7 cellular contexts compared by ENCODE assay signal in the genomic region with DNA sequence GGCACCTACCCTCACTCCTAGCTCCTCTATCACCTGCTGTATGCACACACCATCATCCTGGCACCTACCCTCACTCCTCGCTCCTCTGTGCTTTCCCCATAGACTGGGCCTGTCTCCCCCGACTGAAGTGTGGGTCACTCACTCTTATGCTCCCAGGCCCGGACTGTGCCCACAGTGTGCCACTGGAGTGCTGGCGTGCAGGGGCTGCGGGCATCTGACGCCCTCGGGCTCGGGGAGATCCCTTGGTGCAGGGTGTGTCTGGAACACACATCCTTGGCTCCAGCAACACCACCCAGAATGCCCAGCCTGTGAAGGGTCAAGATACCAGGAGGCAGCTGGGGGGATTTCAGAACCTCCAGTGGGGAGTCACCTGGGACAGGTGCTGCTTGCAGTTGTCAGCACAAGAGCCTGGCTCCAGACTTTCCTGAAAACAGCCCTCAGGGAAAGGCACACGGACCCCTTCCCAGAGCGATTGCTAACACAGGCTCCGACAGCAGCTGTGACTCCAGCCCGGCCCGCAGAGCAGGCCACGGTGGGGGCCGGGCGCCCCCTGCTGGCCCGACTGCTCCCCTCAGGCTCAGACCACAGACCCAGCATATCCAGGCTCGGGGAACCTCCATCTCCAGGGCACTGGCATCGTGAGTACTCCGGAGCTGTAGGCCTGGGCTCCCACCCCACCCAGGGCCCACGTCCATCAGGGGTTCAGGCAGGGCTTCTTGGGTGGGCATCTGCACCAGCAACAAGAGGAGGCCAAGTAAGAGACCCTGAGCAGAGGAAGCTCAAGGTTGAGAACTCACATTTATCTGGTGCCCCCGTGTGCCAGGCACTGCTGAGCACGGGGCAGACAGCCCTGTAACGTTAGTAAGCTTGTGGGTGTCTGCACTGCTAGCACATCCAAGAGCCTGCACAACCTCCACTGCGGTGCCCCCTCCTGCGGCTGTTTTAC. TPM values are rescaled to one million over a fixed set of nuclear protein-coding genes. Genes with fewer than 3 reads are reported as not detected.
DNase-seq lines count a peak whose midpoint lies in the region; TF ChIP-seq lines count a peak whose summit lies in the region.

No MANE protein-coding gene starts in this region.

- no peak overlapping the region for H3K4me3 ChIP-seq in HAP-1
- no peak overlapping the region for H3K4me3 ChIP-seq in MM.1S (ENCODE audit: low read length)
- no peak overlapping the region for H3K4me3 ChIP-seq in smooth muscle cell

- H3K36me3 ChIP-seq in HAP-1 (replicated peaks) (peaks cover 10% of the 10 kb centered on the region; the same call in 1 of the 2 replicates), MM.1S (replicated peaks; ENCODE audit: insufficient read depth, low read length) (no peaks in the 10 kb centered on the region), smooth muscle cell (ENCODE audit: low read depth) (no peaks in the 10 kb centered on the region)

- H3K9me2 ChIP-seq in MM.1S (replicated peaks; ENCODE audit: insufficient read depth, low read length) = no peaks in the 10 kb centered on the region

- H3K27ac ChIP-seq in MM.1S (ENCODE audit: low read length) (no peak overlapping the region), smooth muscle cell (ENCODE audit: low read depth) (no peak overlapping the region)

- H3K9ac ChIP-seq in MM.1S (ENCODE audit: low read length) (no peak overlapping the region), smooth muscle cell (ENCODE audit: low read depth) (no peak overlapping the region)

- in situ Hi-C loops in HAP-1 (cut with MboI; ENCODE audit: low sequenced_read_pairs) = loop anchor here (5.0 to 25.0 kb wide), 2 partner anchors 200 to 505 kb away; no protein-coding TSS in a partner anchor

- TF ChIP-seq CTCF in GM12873 (IDR thresholded peaks at IDR 0.05; ENCODE audit: insufficient read depth, low read depth, low read length, missing control alignments) (peak; percentile 97), MM.1S (IDR thresholded peaks at IDR 0.05; ENCODE audit: low read length) (peak; percentile 95), smooth muscle cell (IDR thresholded peaks at IDR 0.05; ENCODE audit: borderline replicate concordance, insufficient read depth, poor library complexity, severe bottlenecking) (peak; percentile 88)

- peak; percentile 46 to 83 for DNase-seq in HAP-1 (ENCODE audit: low spot score in 2 of 2)
- peak; percentile 72 for DNase-seq in MM.1S
- DNase-seq in T-helper 1 cell = peak; percentile 44 to 72 (median 63)
- DNase-seq in anterior cingulate cortex (lab: John Stamatoyannopoulos, UW) = peak in 56 of 58 donors; percentile 11 to 88 (median 62)
- peak; percentile 71 for DNase-seq in hippocampal formation (lab: John Stamatoyannopoulos, UW)
- DNase-seq in smooth muscle cell (lab: John Stamatoyannopoulos, UW; ENCODE audit: unreplicated experiment) = peak; percentile 37

- H2AFZ ChIP-seq in MM.1S (ENCODE audit: low read length) (no peak overlapping the region), smooth muscle cell (ENCODE audit: low read depth) (no peak overlapping the region)

- H3F3A ChIP-seq in MM.1S (ENCODE audit: insufficient read depth, low read length) (no peaks in the 10 kb centered on the region), smooth muscle cell (ENCODE audit: low read depth) (no peaks in the 10 kb centered on the region)

- H3K9me3 ChIP-seq in HAP-1 (no peaks in the 10 kb centered on the region), MM.1S (replicated peaks; ENCODE audit: insufficient read depth, low read length) (no peaks in the 10 kb centered on the region), smooth muscle cell (replicated peaks; ENCODE audit: low read depth) (no peaks in the 10 kb centered on the region)

- H3K4me1 ChIP-seq in HAP-1 (no peaks in the 10 kb centered on the region), MM.1S (ENCODE audit: low read length) (no peaks in the 10 kb centered on the region), smooth muscle cell (ENCODE audit: low read depth) (no peaks in the 10 kb centered on the region)

- H3K4me2 ChIP-seq in MM.1S (ENCODE audit: low read depth, low read length) (no peak overlapping the region), smooth muscle cell (no peak overlapping the region)

- H3K79me2 ChIP-seq in MM.1S (ENCODE audit: low read length) = peaks cover 5% of the 10 kb centered on the region; the same call in 1 of the 2 replicates
- H3K79me2 ChIP-seq in smooth muscle cell (ENCODE audit: low read depth) = no peaks in the 10 kb centered on the region

- H3K27me3 ChIP-seq in HAP-1 (ENCODE audit: low read depth) (no peaks in the 10 kb centered on the region), MM.1S (replicated peaks; ENCODE audit: insufficient read depth, low read length) (no peaks in the 10 kb centered on the region), smooth muscle cell (ENCODE audit: low read depth) (no peaks in the 10 kb centered on the region)

- WGBS in smooth muscle cell (ENCODE audit: low lambda C conversion rate) = 47% methylated on average over 26 of the region's 26 CpGs

- H4K20me1 ChIP-seq in MM.1S (ENCODE audit: insufficient read depth, low read length) (no peaks in the 10 kb centered on the region), smooth muscle cell (ENCODE audit: low read depth) (peaks cover 5% of the 10 kb centered on the region)

RNA-seq across cellular contexts. Expression of a gene that starts 8.6 kb away (rescaled TPM):
- 9.3 and 12.7 TPM in 2 replicates for total RNA-seq in smooth muscle cell
- polyA plus RNA-seq in smooth muscle cell = 20.1 and 20.4 TPM in 2 replicates

RNA-seq across cellular contexts. Expression of a gene that starts 24.6 kb away (rescaled TPM):
- total RNA-seq in smooth muscle cell = under 0.01 and 0.27 TPM in 2 replicates
- not detected in 2 replicates for polyA plus RNA-seq in smooth muscle cell
